ENCODE assay signal across 8 cellular contexts in genomic region chr9:133348763-133349573, GRCh38. TPM values are rescaled to one million over a fixed set of nuclear protein-coding genes. Genes with fewer than 3 reads are reported as not detected.
A peak's percentile ranks its signal among the peaks of the same experiment; 100 is the strongest.
DNase-seq lines count a peak whose midpoint lies in the region; ATAC-seq and TF ChIP-seq lines count a peak whose summit lies in the region.

No MANE protein-coding gene starts in this region.

- H3K4me3 ChIP-seq in cardiac fibroblast (replicated peaks in 1 of 2; ENCODE audit: low read depth in 2 of 2, low read length in 2 of 2) (peak overlapping the region; percentile 98 to 99), mononuclear cell (ENCODE audit: low read length) (peak overlapping the region; percentile 99)

- no peaks in the 10 kb centered on the region for H3K9me3 Mint-ChIP-seq in stimulated activated naive CD8-positive, alpha-beta T cell treated with anti-CD3 and anti-CD28 coated beads, Interleukin-15, Interleukin-2, amounts not matched to agents 100 ng/mL and 50 ng/mL, for 24 hours

- H3K36me3 Mint-ChIP-seq in stimulated activated naive CD8-positive, alpha-beta T cell treated with anti-CD3 and anti-CD28 coated beads, Interleukin-15, Interleukin-2, amounts not matched to agents 100 ng/mL and 50 ng/mL, for 24 hours (ENCODE audit: low read depth): peaks cover 85% of the 10 kb centered on the region

- peak overlapping the region; percentile 99 for H3K27ac Mint-ChIP-seq in stimulated activated naive CD8-positive, alpha-beta T cell treated with anti-CD3 and anti-CD28 coated beads, Interleukin-15, Interleukin-2, amounts not matched to agents 100 ng/mL and 50 ng/mL, for 24 hours

- H3K4me1 ChIP-seq in mononuclear cell (ENCODE audit: insufficient read depth, low read length): peaks cover 27% of the 10 kb centered on the region

- peak overlapping the region; percentile 97 for H3K4me3 Mint-ChIP-seq in stimulated activated naive CD8-positive, alpha-beta T cell treated with anti-CD3 and anti-CD28 coated beads, Interleukin-15, Interleukin-2, amounts not matched to agents 100 ng/mL and 50 ng/mL, for 24 hours

- TF ChIP-seq CTCF in cardiac fibroblast (IDR thresholded peaks at IDR 0.05; ENCODE audit: low read depth, low read length): no peak

- no peaks in the 10 kb centered on the region for H3K9me3 ChIP-seq in mononuclear cell (ENCODE audit: low read depth, low read length)

- no peak for ATAC-seq in stimulated activated naive CD8-positive, alpha-beta T cell treated with anti-CD3 and anti-CD28 coated beads, Interleukin-15, Interleukin-2, amounts not matched to agents 100 U/mL and 50 U/mL, for 24 hours
- no peak for ATAC-seq in GM18873 (IDR thresholded peaks at IDR 0.05; ENCODE audit: low FRiP score, unreplicated experiment)

- no peaks in the 10 kb centered on the region for H3K27me3 ChIP-seq in mononuclear cell (ENCODE audit: insufficient read depth, low read length)

- DNase-seq in stimulated activated naive CD8-positive, alpha-beta T cell treated with anti-CD3 and anti-CD28 coated beads, Interleukin-15, Interleukin-2, amounts not matched to agents 100 U/mL and 50 U/mL, for 24 hours: no peak
- no peak for DNase-seq in cardiac fibroblast (ENCODE audit: low read depth in 2 of 2)
- no peak for DNase-seq in SK-N-DZ (ENCODE audit: low spot score)
- DNase-seq in NCI-H1694 (lab: John Stamatoyannopoulos, UW): no peak
- DNase-seq in DMS 273 (lab: John Stamatoyannopoulos, UW; ENCODE audit: unreplicated experiment): no peak

- peaks cover 53% of the 10 kb centered on the region for H3K4me1 Mint-ChIP-seq in stimulated activated naive CD8-positive, alpha-beta T cell treated with anti-CD3 and anti-CD28 coated beads, Interleukin-15, Interleukin-2, amounts not matched to agents 100 ng/mL and 50 ng/mL, for 24 hours (ENCODE audit: low read depth)

- H3K27me3 Mint-ChIP-seq in stimulated activated naive CD8-positive, alpha-beta T cell treated with anti-CD3 and anti-CD28 coated beads, Interleukin-15, Interleukin-2, amounts not matched to agents 100 ng/mL and 50 ng/mL, for 24 hours: no peaks in the 10 kb centered on the region

RNA-seq across cellular contexts. Expression of gene RPL7A, which starts 0.9 kb away (rescaled TPM):
- total RNA-seq in mononuclear cell: 2,463 TPM
- polyA plus RNA-seq in SK-N-DZ (2014; cell fraction: cytosol; rRNA removed): 3,794 and 4,325 TPM in 2 replicates
- polyA plus RNA-seq in SK-N-DZ (2014; cell fraction: nucleus; rRNA removed): 2,303 and 2,962 TPM in 2 replicates

RNA-seq across cellular contexts. Expression of gene MED22, which starts 1.0 kb away (rescaled TPM):
- total RNA-seq in mononuclear cell: 11.4 TPM
- 53.3 and 56.1 TPM in 2 replicates for polyA plus RNA-seq in SK-N-DZ (2014; cell fraction: cytosol; rRNA removed)
- polyA plus RNA-seq in SK-N-DZ (2014; cell fraction: nucleus; rRNA removed): 84.4 and 89.6 TPM in 2 replicates

RNA-seq across cellular contexts. Expression of gene SURF1, which starts 7.3 kb away (rescaled TPM):
- 26.4 TPM for total RNA-seq in mononuclear cell
- 14.1 and 21.0 TPM in 2 replicates for polyA plus RNA-seq in SK-N-DZ (2014; cell fraction: cytosol; rRNA removed)
- polyA plus RNA-seq in SK-N-DZ (2014; cell fraction: nucleus; rRNA removed): 32.0 and 33.8 TPM in 2 replicates

RNA-seq across cellular contexts. Expression of gene SURF2, which starts 7.4 kb away (rescaled TPM):
- total RNA-seq in mononuclear cell: 9.0 TPM
- polyA plus RNA-seq in SK-N-DZ (2014; cell fraction: cytosol; rRNA removed): 27.7 and 154 TPM in 2 replicates
- 15.5 and 28.1 TPM in 2 replicates for polyA plus RNA-seq in SK-N-DZ (2014; cell fraction: nucleus; rRNA removed)

RNA-seq across cellular contexts. Expression of gene SURF6, which starts 13.0 kb away (rescaled TPM):
- total RNA-seq in mononuclear cell: 4.8 TPM
- polyA plus RNA-seq in SK-N-DZ (2014; cell fraction: cytosol; rRNA removed): 10.4 and 34.6 TPM in 2 replicates
- polyA plus RNA-seq in SK-N-DZ (2014; cell fraction: nucleus; rRNA removed): 22.5 and 30.9 TPM in 2 replicates
